Comparison of ENCODE assay signal across 1 cellular context in genomic region chr6:167077241-167077932, GRCh38.
TF ChIP-seq lines count a peak whose summit lies in the region.

No MANE protein-coding gene starts in this region.

TF ChIP-seq in HepG2, 621 proteins besides CTCF, POLR2A, EP300 and RAD21 (continued from another document and continues in another):
- TF ChIP-seq ZNF574 (CRISPR knock-in tag; IDR thresholded peaks at IDR 0.05) (peak; percentile 44; the same call in 1 of the 2 replicates), IKZF5 (CRISPR knock-in tag; IDR thresholded peaks at IDR 0.05) (0 out of 2 replicates have a peak, but pooled peaks have one; percentile 56), RBAK (CRISPR knock-in tag; IDR thresholded peaks at IDR 0.05) (0 out of 2 replicates have a peak, but pooled peaks have one; percentile 15), NR2F6 (IDR thresholded peaks at IDR 0.05) (peak; percentile 73), NR2F6 (CRISPR knock-in tag; IDR thresholded peaks at IDR 0.05) (peak; percentile 87), SMARCC2 (IDR thresholded peaks at IDR 0.05) (no peak), GLI4 (CRISPR knock-in tag; IDR thresholded peaks at IDR 0.05; ENCODE audit: borderline replicate concordance) (0 out of 2 replicates have a peak, but pooled peaks have one; percentile 65), TP53 (CRISPR knock-in tag; conservative IDR thresholded peaks at IDR 0.05) (0 out of 2 replicates have a peak, but pooled peaks have one; percentile 40), ZC3H13 (CRISPR knock-in tag; IDR thresholded peaks at IDR 0.05) (peak; percentile 58; the same call in 1 of the 2 replicates), CCDC6 (CRISPR knock-in tag; IDR thresholded peaks at IDR 0.05) (0 out of 2 replicates have a peak, but pooled peaks have one; percentile 29), HOMEZ (CRISPR knock-in tag; IDR thresholded peaks at IDR 0.05; ENCODE audit: low read depth) (peak; percentile 38; the same call in 1 of the 2 replicates), SIN3A (IDR thresholded peaks at IDR 0.05; ENCODE audit: borderline replicate concordance, low read depth, low read length) (no peak), ZBTB43 (CRISPR knock-in tag; conservative IDR thresholded peaks at IDR 0.05) (no peak), ATRX (CRISPR knock-in tag; IDR thresholded peaks at IDR 0.05; ENCODE audit: borderline replicate concordance) (no peak), ZNF616 (CRISPR knock-in tag; IDR thresholded peaks at IDR 0.05; ENCODE audit: low read depth) (no peak), ZNF792 (CRISPR knock-in tag; IDR thresholded peaks at IDR 0.05) (no peak), SKI (IDR thresholded peaks at IDR 0.05; ENCODE audit: partially characterized antibody) (peak; percentile 32), ZNF547 (CRISPR knock-in tag; IDR thresholded peaks at IDR 0.05) (0 out of 2 replicates have a peak, but pooled peaks have one; percentile 26), ZNF432 (CRISPR knock-in tag; IDR thresholded peaks at IDR 0.05; ENCODE audit: borderline replicate concordance) (no peak), ZFP36L2 (CRISPR knock-in tag; IDR thresholded peaks at IDR 0.05) (no peak), MED1 (CRISPR knock-in tag; IDR thresholded peaks at IDR 0.05) (peak; percentile 42; the same call in 1 of the 2 replicates), ATF7-NPFF (CRISPR knock-in tag; IDR thresholded peaks at IDR 0.05; ENCODE audit: low read depth) (no peak), ELF4 (CRISPR knock-in tag; IDR thresholded peaks at IDR 0.05; ENCODE audit: borderline replicate concordance) (no peak), FOXP1 (IDR thresholded peaks at IDR 0.05) (no peak), FOXP1 (CRISPR knock-in tag; IDR thresholded peaks at IDR 0.05) (peak; percentile 59), ZNF414 (CRISPR knock-in tag; IDR thresholded peaks at IDR 0.05) (peak; percentile 56; the same call in 1 of the 2 replicates), TFE3 (CRISPR knock-in tag; IDR thresholded peaks at IDR 0.05) (peak; percentile 46; the same call in 1 of the 2 replicates), NKX3-1 (CRISPR knock-in tag; IDR thresholded peaks at IDR 0.05) (no peak), NR2F1 (CRISPR knock-in tag; IDR thresholded peaks at IDR 0.05) (peak; percentile 47 to 78), MIER3 (CRISPR knock-in tag; IDR thresholded peaks at IDR 0.05; ENCODE audit: borderline replicate concordance) (0 out of 2 replicates have a peak, but pooled peaks have one; percentile 28), NR2F2 (IDR thresholded peaks at IDR 0.05; ENCODE audit: borderline replicate concordance, low read depth) (peak; percentile 83), HHEX (CRISPR knock-in tag; IDR thresholded peaks at IDR 0.05) (0 out of 2 replicates have a peak, but pooled peaks have one; percentile 29), ZBTB20 (CRISPR knock-in tag; IDR thresholded peaks at IDR 0.05; ENCODE audit: borderline replicate concordance, low read depth) (peak; percentile 92; the same call in 1 of the 2 replicates), E2F5 (CRISPR knock-in tag; conservative IDR thresholded peaks at IDR 0.05) (no peak), ARNTL (CRISPR knock-in tag; IDR thresholded peaks at IDR 0.05) (no peak), ZNF337 (CRISPR knock-in tag; IDR thresholded peaks at IDR 0.05; ENCODE audit: borderline replicate concordance, low read depth) (0 out of 2 replicates have a peak, but pooled peaks have one; percentile 43), ZNF841 (CRISPR knock-in tag; IDR thresholded peaks at IDR 0.05; ENCODE audit: borderline replicate concordance) (no peak), MBD4 (IDR thresholded peaks at IDR 0.05; ENCODE audit: borderline replicate concordance, low read length) (no peak), EZH2 (conservative IDR thresholded peaks at IDR 0.05; ENCODE audit: low read depth, low read length) (no peak), RXRA (CRISPR knock-in tag; IDR thresholded peaks at IDR 0.05) (peak; percentile 31; the same call in 1 of the 2 replicates), HNRNPL (IDR thresholded peaks at IDR 0.05; ENCODE audit: low read depth, low read length) (no peak), BCL6 (CRISPR knock-in tag; IDR thresholded peaks at IDR 0.05) (peak; percentile 47; the same call in 1 of the 2 replicates), MATR3 (CRISPR knock-in tag; IDR thresholded peaks at IDR 0.05) (no peak), ZBTB10 (CRISPR knock-in tag; IDR thresholded peaks at IDR 0.05; ENCODE audit: borderline replicate concordance) (no peak), MED13 (CRISPR knock-in tag; IDR thresholded peaks at IDR 0.05) (no peak), KAT8 (CRISPR knock-in tag; IDR thresholded peaks at IDR 0.05) (no peak), ZHX1 (CRISPR knock-in tag; IDR thresholded peaks at IDR 0.05; ENCODE audit: low read depth) (peak; percentile 55; the same call in 1 of the 2 replicates), ZFX (CRISPR knock-in tag; IDR thresholded peaks at IDR 0.05; ENCODE audit: low read depth) (peak; percentile 81), NONO (IDR thresholded peaks at IDR 0.05) (no peak), NONO (CRISPR knock-in tag; conservative IDR thresholded peaks at IDR 0.05) (peak; percentile 69), HOXA3 (CRISPR knock-in tag; IDR thresholded peaks at IDR 0.05) (peak; percentile 57; the same call in 1 of the 2 replicates), RAD51 (IDR thresholded peaks at IDR 0.05; ENCODE audit: borderline replicate concordance) (no peak), ZNF350 (CRISPR knock-in tag; IDR thresholded peaks at IDR 0.05; ENCODE audit: borderline replicate concordance, low read depth) (peak; percentile 52; the same call in 1 of the 2 replicates), HNF4A (CRISPR knock-in tag; IDR thresholded peaks at IDR 0.05) (peak; percentile 82)
